ENCODE assay signal across 15 cellular contexts in the genomic region with DNA sequence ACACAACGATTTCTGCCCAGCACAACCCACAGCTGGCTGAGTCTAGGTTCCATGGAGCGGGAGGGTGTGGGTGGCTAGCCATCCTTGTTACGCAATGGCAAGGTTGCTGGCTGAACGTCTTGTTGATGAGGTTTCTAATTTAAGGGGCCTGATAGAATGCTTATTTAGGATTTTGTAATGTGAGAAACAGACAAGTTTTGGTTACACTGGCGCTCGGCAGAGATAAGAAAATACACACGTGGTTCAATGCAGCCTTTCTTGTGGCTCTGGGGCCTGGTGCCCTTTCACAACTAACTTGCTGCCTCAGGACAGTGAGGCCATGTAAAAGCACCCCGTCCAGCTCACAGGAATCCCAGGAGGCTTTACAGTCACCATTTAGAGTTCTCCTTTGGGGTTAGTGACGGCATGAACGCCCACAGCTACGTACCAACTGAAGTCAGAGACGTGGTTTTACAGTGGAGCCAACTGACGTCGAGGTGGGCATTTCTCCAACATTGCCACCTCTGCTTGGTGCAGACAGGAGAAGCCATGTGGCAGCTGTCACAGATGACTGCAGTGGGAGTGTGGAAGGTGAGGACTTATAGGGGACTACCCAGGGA. TPM values are rescaled to one million over a fixed set of nuclear protein-coding genes. Genes with fewer than 3 reads are reported as not detected.
DNase-seq lines count a peak whose midpoint lies in the region; ATAC-seq and TF ChIP-seq lines count a peak whose summit lies in the region.
"Had no signal": no experiment of that assay in that cellular context is flagged by ENCODE, and none has a peak within 500 bp of the region (broad histone marks: within the 10 kb centered on the region; RNA-seq: fewer than 3 reads in every experiment).

No MANE protein-coding gene starts in this region.

- peak overlapping the region; percentile 21 for H2AFZ ChIP-seq in GM23248

- no peaks in the 10 kb centered on the region for H4K20me1 ChIP-seq in GM23248 (ENCODE audit: insufficient read depth)

- 3 to 5% methylated on average over 14 of the region's 14 CpGs for WGBS in GM23248 (ENCODE audit: low coverage in 1 of 2, low lambda C conversion rate in 2 of 2, missing lambda C conversion rate in 2 of 2), 2 experiments
- 57 to 67% methylated on average over 14 of the region's 14 CpGs for WGBS in heart right ventricle, 2 donors

- H3K4me1 ChIP-seq in GM23248 (ENCODE audit: insufficient read depth), result peaks cover 55% of the 10 kb centered on the region
- H3K4me1 ChIP-seq in adipocyte (ENCODE audit: control insufficient read depth, insufficient read depth, low read length), result peaks cover 37% of the 10 kb centered on the region
- peaks cover 0 to 9% (median 0%) of the 10 kb centered on the region in 9 donors for H3K4me1 ChIP-seq in heart right ventricle

- H3K9ac ChIP-seq in GM23248 (peak overlapping the region; percentile 61), adipocyte (ENCODE audit: low read length) (no peak overlapping the region)

- H3K36me3 ChIP-seq in GM23248 (ENCODE audit: low read depth) (no peaks in the 10 kb centered on the region), adipocyte (ENCODE audit: control insufficient read depth, insufficient read depth, low read length, severe bottlenecking) (no peaks in the 10 kb centered on the region), heart right ventricle (no peaks in the 10 kb centered on the region)
- H3K36me3 ChIP-seq: brain microvascular endothelial cell had no signal

- intact Hi-C loops in heart right ventricle (cut with DNase I), result loop anchor here in 2 of 10 donors (10.0 kb wide), 2 partner anchors 206 to 304 kb away; no protein-coding TSS in a partner anchor

- H3F3A ChIP-seq in GM23248 (ENCODE audit: insufficient read depth), result peaks cover 45% of the 10 kb centered on the region

- in situ Hi-C loops in GM23248 (cut with MboI), result no loop called here

- H3K27ac ChIP-seq in GM23248 (peak overlapping the region; percentile 83), heart right ventricle (peak overlapping the region in 1 of 10 donors; percentile 35)
- H3K27ac ChIP-seq: brain microvascular endothelial cell had no signal

- no peaks in the 10 kb centered on the region for H3K79me2 ChIP-seq in GM23248 (ENCODE audit: insufficient read depth)

- no peaks in the 10 kb centered on the region for H3K27me3 ChIP-seq in GM23248 (replicated peaks; ENCODE audit: insufficient read depth)
- H3K27me3 ChIP-seq in adipocyte (replicated peaks; ENCODE audit: control insufficient read depth, insufficient read depth, low read length), result no peaks in the 10 kb centered on the region
- no peaks in the 10 kb centered on the region for H3K27me3 ChIP-seq in heart right ventricle
- H3K27me3 ChIP-seq: brain microvascular endothelial cell had no signal

- no peaks in the 10 kb centered on the region for H3K9me3 ChIP-seq in GM23248 (ENCODE audit: low read depth)
- no peaks in the 10 kb centered on the region for H3K9me3 ChIP-seq in adipocyte (ENCODE audit: control insufficient read depth, low read length)
- no peaks in the 10 kb centered on the region for H3K9me3 ChIP-seq in heart right ventricle

- TF ChIP-seq CTCF in heart right ventricle (IDR thresholded peaks at IDR 0.05), result no peak

- H3K4me3 ChIP-seq in GM23248 (no peak overlapping the region), adipocyte (ENCODE audit: low read length) (peak overlapping the region; percentile 12), heart right ventricle (no peak overlapping the region)

- peak overlapping the region; percentile 49 for H3K4me2 ChIP-seq in GM23248 (ENCODE audit: unreplicated experiment)

- ATAC-seq in heart right ventricle (peak; percentile 51 to 88 (median 66)), GM18520 (IDR thresholded peaks at IDR 0.05; ENCODE audit: unreplicated experiment) (no peak)
- ATAC-seq: activated CD4-positive, CD25-positive, alpha-beta regulatory T cell treated with anti-CD3 and anti-CD28 coated beads, Interleukin-2, amount 50 U/mL, for 24 hours; activated T-cell treated with anti-CD3 and anti-CD28 coated beads, Interleukin-2, amount 50 U/mL, for 4 hours; SK-N-SH treated with all-trans-retinoic acid at 6 μM for 48 hours had no signal

- DNase-seq in GM23248 (peak; percentile 96), adipocyte (ENCODE audit: low read depth) (no peak), heart right ventricle (peak; percentile 20 to 42), superior temporal gyrus (ENCODE audit: extremely low spot score) (peak; percentile 20), NCI-H446 treated with DMSO at 0.1 percent for 48 hours (lab: John Stamatoyannopoulos, UW) (no peak), DMS153 treated with DMSO at 0.1 percent for 48 hours (lab: John Stamatoyannopoulos, UW; ENCODE audit: unreplicated experiment) (no peak)
- DNase-seq in activated CD8-positive, alpha-beta memory T cell treated with anti-CD3 and anti-CD28 coated beads, Interleukin-2, amount 50 U/mL, for 4 hours, result no peak
- DNase-seq: activated T-cell treated with anti-CD3 and anti-CD28 coated beads, Interleukin-2, amount 50 U/mL, for 4 hours; brain microvascular endothelial cell; NCI-H1436 treated with DMSO at 0.1 percent for 48 hours; NCI-H526 treated with DMSO at 0.1 percent for 48 hours; nephron progenitor cell had no signal

- no peaks in the 10 kb centered on the region for H3K9me2 ChIP-seq in GM23248 (ENCODE audit: insufficient read depth)

RNA-seq across cellular contexts. Expression of a gene that starts 29.7 kb away (rescaled TPM):
- 1.1 and 1.5 TPM in 2 replicates for total RNA-seq in GM23248 (2014; rRNA removed; shearing (Covaris generic))
- polyA plus RNA-seq in GM23248 (2016; fragmentation: Nextera tagmentation; extraction: Ambion mirVana), result 0.65 and 0.93 TPM in 2 replicates
- 1 to 10 TPM in 2 of 10 donors, under 1 TPM in 7, not detected in 1; 0.11 to 1.4 (median 0.26) TPM for total RNA-seq in heart right ventricle
- polyA plus RNA-seq in heart right ventricle, result under 1 TPM; 0.07 TPM

Comparison
In these comparisons a context has a peak if more than half of its experiments do, and no peak if none do; other contexts are left out.
1. DNase-seq: peak in GM23248 (single experiment), heart right ventricle (2 of 2) and superior temporal gyrus (single experiment); none in adipocyte (single experiment), activated CD8-positive, alpha-beta memory T cell treated with anti-CD3 and anti-CD28 coated beads, Interleukin-2, amount 50 U/mL, for 4 hours (single experiment), NCI-H446 treated with DMSO at 0.1 percent for 48 hours (single experiment) and DMS153 treated with DMSO at 0.1 percent for 48 hours (single experiment).